ENCODE assay signal across 21 cellular contexts in genomic region chr19:2728783-2729387, GRCh38. TPM values are rescaled to one million over a fixed set of nuclear protein-coding genes. Genes with fewer than 3 reads are reported as not detected.
A peak's percentile ranks its signal among the peaks of the same experiment; 100 is the strongest.
DNase-seq lines count a peak whose midpoint lies in the region; ATAC-seq and TF ChIP-seq lines count a peak whose summit lies in the region.
"Had no signal": no experiment of that assay in that cellular context is flagged by ENCODE, and none has a peak within 500 bp of the region (broad histone marks: within the 10 kb centered on the region; RNA-seq: fewer than 3 reads in every experiment).

No MANE protein-coding gene starts in this region.

- H3K4me1 ChIP-seq in SK-N-SH (ENCODE audit: control insufficient read depth in 1 of 2, insufficient read depth in 2 of 2, low read depth in 1 of 2, low read length in 1 of 2) (peaks cover 0 to 11% of the 10 kb centered on the region in 2 experiments; a peak in 1 of 4 replicates), NT2/D1 (ENCODE audit: insufficient read depth, insufficient read length) (peaks cover 18% of the 10 kb centered on the region)
- H3K4me1 ChIP-seq: SJCRH30 had no signal

- no peaks in the 10 kb centered on the region for H3K27me3 ChIP-seq in SK-N-SH (ENCODE audit: insufficient read depth)
- peaks cover 6% of the 10 kb centered on the region for H3K27me3 ChIP-seq in NT2/D1 (ENCODE audit: insufficient read depth, insufficient read length)

- CTCF ChIA-PET in SK-N-SH (lab: Yijun Ruan, JAX) = interaction anchor here (1.2 to 3.9 kb wide), 4 partner anchors 20 to 92 kb away, joined by 4 to 19 read pairs (median 7); no protein-coding TSS in a partner anchor

- H3K9me3 ChIP-seq in SK-N-SH = no peaks in the 10 kb centered on the region
- H3K9me3 ChIP-seq in NT2/D1 (ENCODE audit: insufficient read depth, low read length) = no peaks in the 10 kb centered on the region
- H3K9me3 ChIP-seq: SJCRH30 had no signal

- no peak overlapping the region for H3K4me2 ChIP-seq in SK-N-SH
- H3K4me2 ChIP-seq: GM23338, PC-9 had no signal

- POLR2A ChIA-PET in SK-N-SH (lab: Yijun Ruan, JAX) = interaction anchor here (0.5 to 2.2 kb wide), 2 partner anchors 10 to 670 kb away, joined by 3 to 7 read pairs; no protein-coding TSS in a partner anchor

- H3K9ac ChIP-seq in SK-N-SH (no peak overlapping the region), NT2/D1 (ENCODE audit: insufficient read length, low read depth) (peak overlapping the region; percentile 52)

- H3K27ac ChIP-seq in SK-N-SH (ENCODE audit: low read depth in 2 of 2, low read length in 1 of 2) = no peak overlapping the region
- H3K27ac ChIP-seq: C4-2B, PC-9, SJCRH30 had no signal

- no peak overlapping the region for H3K4me3 ChIP-seq in SK-N-SH (ENCODE audit: low read depth in 2 of 2, low read length in 1 of 2)
- H3K4me3 ChIP-seq in NT2/D1 (ENCODE audit: insufficient read length, low read depth) = no peak overlapping the region
- H3K4me3 ChIP-seq: GM23338, PC-9, SJCRH30 had no signal

- peaks cover 0 to 4% (median 0%) of the 10 kb centered on the region in 7 donors for H3K9me3 Mint-ChIP-seq in CD14-positive monocyte
- H3K9me3 Mint-ChIP-seq: GM23338 had no signal

- H3K27me3 Mint-ChIP-seq in CD14-positive monocyte (ENCODE audit: low read depth in 3 of 3) = peaks cover 22 to 32% (median 32%) of the 10 kb centered on the region in 3 donors

- H3K36me3 ChIP-seq in SK-N-SH (replicated peaks in 1 of 2; ENCODE audit: control insufficient read depth in 1 of 2, insufficient read depth in 2 of 2, low read length in 1 of 2) = peaks cover 0 to 5% of the 10 kb centered on the region in 2 experiments
- peaks cover 27% of the 10 kb centered on the region for H3K36me3 ChIP-seq in NT2/D1 (ENCODE audit: insufficient read depth, insufficient read length, low read length)
- H3K36me3 ChIP-seq: SJCRH30 had no signal

- WGBS in SK-N-SH (ENCODE audit: low lambda C conversion rate) = 76% methylated on average over 15 of the region's 23 CpGs

- no peaks in the 10 kb centered on the region for H3K79me2 ChIP-seq in SK-N-SH (ENCODE audit: insufficient read depth)

- H3K36me3 Mint-ChIP-seq in CD14-positive monocyte = peaks cover 5 to 18% of the 10 kb centered on the region in 2 donors

- TF ChIP-seq EP300 in SK-N-SH (IDR thresholded peaks at IDR 0.05; ENCODE audit: borderline replicate concordance in 1 of 2, low read depth in 1 of 2, low read length in 1 of 2) = no peak

- no peak for TF ChIP-seq RAD21 in SK-N-SH (IDR thresholded peaks at IDR 0.05; ENCODE audit: low read length)

- no peaks in the 10 kb centered on the region for H3K9me2 ChIP-seq in SK-N-SH

- no peak for TF ChIP-seq CTCF in SK-N-SH (IDR thresholded peaks at IDR 0.05)
- TF ChIP-seq CTCF in CD14-positive monocyte (IDR thresholded peaks at IDR 0.05) = no peak

- intact Hi-C loops in CD14-positive monocyte (cut with micrococcal nuclease) = no loop called here

- H3K27ac Mint-ChIP-seq in CD14-positive monocyte = peak overlapping the region in 1 of 7 donors; percentile 26
- H3K27ac Mint-ChIP-seq: GM23338 had no signal

- H3F3A ChIP-seq in SK-N-SH (replicated peaks; ENCODE audit: insufficient read depth) = no peaks in the 10 kb centered on the region

- H4K20me1 ChIP-seq in SK-N-SH (ENCODE audit: insufficient read depth) = no peaks in the 10 kb centered on the region

- ATAC-seq in SK-N-SH treated with all-trans-retinoic acid at 6 μM for 48 hours (no peak), GM21390 (IDR thresholded peaks at IDR 0.05; ENCODE audit: unreplicated experiment) (no peak)
- ATAC-seq: GM23338, HCT116 had no signal

- no peaks in the 10 kb centered on the region for H3K4me1 Mint-ChIP-seq in CD14-positive monocyte

- H3K4me3 Mint-ChIP-seq in CD14-positive monocyte = no peak overlapping the region
- H3K4me3 Mint-ChIP-seq: GM23338 had no signal

- H2AFZ ChIP-seq in SK-N-SH (ENCODE audit: low read depth) = no peak overlapping the region
- H2AFZ ChIP-seq: GM23338, PC-9 had no signal

- DNase-seq in SK-N-SH (peak; percentile 33), CD14-positive monocyte (ENCODE audit: low spot score) (peak; percentile 33), NT2/D1 (ENCODE audit: low read depth, low spot score) (no peak), islet precursor cell (peak; percentile 46), HK-2 (ENCODE audit: unreplicated experiment) (no peak), LoVo (ENCODE audit: low spot score) (no peak)
- DNase-seq: DMS 273 treated with DMSO at 0.1 percent for 48 hours, GF-D8, NCI-H1105, NCI-H1694 treated with DMSO at 0.1 percent for 48 hours, NCI-H2107, NCI-H510A, NCI-H774, PC-9, SJCRH30, SW 1271 had no signal

TF ChIP-seq in SK-N-SH, 30 proteins besides CTCF, POLR2A, EP300 and RAD21 (continues in another document):
- TF ChIP-seq TAF1 (IDR thresholded peaks at IDR 0.05; ENCODE audit: borderline replicate concordance, low read depth, low read length) (no peak), ELF1 (IDR thresholded peaks at IDR 0.05) (no peak), MAX (IDR thresholded peaks at IDR 0.05; ENCODE audit: low read depth) (no peak), SMC3 (IDR thresholded peaks at IDR 0.05; ENCODE audit: low read depth, low read length) (no peak), GATA2 (CRISPR knock-in tag; IDR thresholded peaks at IDR 0.05) (no peak), SIN3A (IDR thresholded peaks at IDR 0.05; ENCODE audit: borderline replicate concordance, low read depth, low read length) (no peak), FOSL2 (IDR thresholded peaks at IDR 0.05; ENCODE audit: borderline replicate concordance, low read depth) (no peak), NFIC (IDR thresholded peaks at IDR 0.05; ENCODE audit: borderline replicate concordance) (no peak), FOXM1 (IDR thresholded peaks at IDR 0.05; ENCODE audit: low read depth) (no peak), YY1 (IDR thresholded peaks at IDR 0.05; ENCODE audit: low read depth) (no peak)

TF ChIP-seq in SK-N-SH treated with all-trans-retinoic acid at 6 μM for 48 hours, 23 proteins besides CTCF, POLR2A, EP300 and RAD21 (continues in another document):
- TF ChIP-seq CSRNP3 (CRISPR knock-in tag; IDR thresholded peaks at IDR 0.05) (no peak), PATZ1 (CRISPR knock-in tag; IDR thresholded peaks at IDR 0.05; ENCODE audit: borderline replicate concordance) (no peak), ARNTL (CRISPR knock-in tag; IDR thresholded peaks at IDR 0.05; ENCODE audit: borderline replicate concordance, low read depth) (no peak), TCF4 (CRISPR knock-in tag; IDR thresholded peaks at IDR 0.05; ENCODE audit: borderline replicate concordance) (no peak), RARB (CRISPR knock-in tag; IDR thresholded peaks at IDR 0.05) (no peak)

RNA-seq across cellular contexts. Expression of gene DIRAS1, which starts 7.7 kb away (rescaled TPM):
- 9.0 and 9.7 TPM in 2 replicates for polyA plus RNA-seq in SK-N-SH (2012; rRNA removed)
- 6.3 and 8.1 TPM in 2 replicates for polyA plus RNA-seq in SK-N-SH (2012; cell fraction: cytosol; rRNA removed)
- 7.4 and 9.0 TPM in 2 replicates for polyA plus RNA-seq in SK-N-SH (2012; cell fraction: nucleus; rRNA removed)
- polyA plus RNA-seq in CD14-positive monocyte = not detected

RNA-seq across cellular contexts. Expression of gene SLC39A3, which starts 10.9 kb away (rescaled TPM):
- polyA plus RNA-seq in SK-N-SH (2012; rRNA removed) (42.2 and 45.2 TPM in 2 replicates), CD14-positive monocyte (10 to 100 TPM; 37.0 to 39.5 TPM)
- polyA plus RNA-seq in SK-N-SH (2012; cell fraction: cytosol; rRNA removed) = 29.0 and 33.7 TPM in 2 replicates
- 28.9 and 39.2 TPM in 2 replicates for polyA plus RNA-seq in SK-N-SH (2012; cell fraction: nucleus; rRNA removed)

RNA-seq across cellular contexts. Expression of gene GNG7, which starts 26.4 kb away (rescaled TPM):
- polyA plus RNA-seq in SK-N-SH (2012; rRNA removed) = 1.6 and 2.2 TPM in 2 replicates
- 1.6 and 1.9 TPM in 2 replicates for polyA plus RNA-seq in SK-N-SH (2012; cell fraction: cytosol; rRNA removed)
- polyA plus RNA-seq in SK-N-SH (2012; cell fraction: nucleus; rRNA removed) = 2.8 and 3.1 TPM in 2 replicates
- 1 to 10 TPM; 1.1 to 1.6 TPM for polyA plus RNA-seq in CD14-positive monocyte

RNA-seq across cellular contexts. Expression of gene SGTA, which starts 54.2 kb away (rescaled TPM):
- polyA plus RNA-seq in SK-N-SH (2012; rRNA removed) (60.4 and 78.4 TPM in 2 replicates), CD14-positive monocyte (10 to 100 TPM; 21.6 to 22.0 TPM)
- polyA plus RNA-seq in SK-N-SH (2012; cell fraction: cytosol; rRNA removed) = 31.1 and 45.4 TPM in 2 replicates
- 58.8 and 85.2 TPM in 2 replicates for polyA plus RNA-seq in SK-N-SH (2012; cell fraction: nucleus; rRNA removed)

RNA-seq across cellular contexts. Expression of gene THOP1, which starts 56.4 kb away (rescaled TPM):
- 124 and 138 TPM in 2 replicates for polyA plus RNA-seq in SK-N-SH (2012; rRNA removed)
- polyA plus RNA-seq in SK-N-SH (2012; cell fraction: cytosol; rRNA removed) = 57.3 and 90.2 TPM in 2 replicates
- polyA plus RNA-seq in SK-N-SH (2012; cell fraction: nucleus; rRNA removed) = 210 and 269 TPM in 2 replicates
- 10 to 100 TPM; 14.6 to 17.6 TPM for polyA plus RNA-seq in CD14-positive monocyte

Comparison
In these comparisons a context has a peak if more than half of its experiments do, and no peak if none do; other contexts are left out.
1. DNase-seq: peak in SK-N-SH (single experiment), CD14-positive monocyte (single experiment) and islet precursor cell (single experiment); none in NT2/D1 (single experiment), HK-2 (single experiment) and LoVo (single experiment).